18 cellular contexts compared by ENCODE assay signal in the genomic region with DNA sequence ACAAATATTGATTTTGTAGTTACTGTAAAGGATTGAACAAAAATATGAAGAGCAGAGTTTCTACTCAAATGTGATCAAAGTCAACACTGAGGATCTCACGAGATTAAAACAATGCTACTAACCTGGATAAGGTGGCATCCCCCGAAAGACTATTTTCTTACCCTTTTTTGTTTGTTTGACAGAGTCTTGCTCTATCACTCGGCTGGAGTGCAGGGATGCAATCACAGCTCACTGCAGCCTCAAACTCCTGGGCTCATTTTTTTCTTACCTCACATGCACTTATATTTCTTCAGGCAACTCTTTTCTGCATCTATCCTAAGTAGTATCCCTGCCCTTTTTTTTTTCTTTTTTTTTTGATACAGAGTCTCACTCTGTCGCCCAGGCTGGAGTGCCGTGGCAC.
DNase-seq lines count a peak whose midpoint lies in the region; ATAC-seq and TF ChIP-seq lines count a peak whose summit lies in the region.
"Had no signal": no experiment of that assay in that cellular context is flagged by ENCODE, and none has a peak within 500 bp of the region (broad histone marks: within the 10 kb centered on the region; RNA-seq: fewer than 3 reads in every experiment).

No MANE protein-coding gene starts in this region.

- TF ChIP-seq CTCF in Caco-2 (IDR thresholded peaks at IDR 0.05; ENCODE audit: insufficient read depth in 1 of 2, low read depth in 1 of 2, low read length in 1 of 2, severe bottlenecking in 1 of 2, unreplicated experiment in 1 of 2): no peak
- no peak for TF ChIP-seq CTCF in endodermal cell (conservative IDR thresholded peaks at IDR 0.05)
- TF ChIP-seq CTCF in progenitor cell of endocrine pancreas (IDR thresholded peaks at IDR 0.05; ENCODE audit: unreplicated experiment): no peak
- no peak for TF ChIP-seq CTCF in chondrocyte (IDR thresholded peaks at IDR 0.05)

- H3K27me3 Mint-ChIP-seq in Caco-2 (ENCODE audit: insufficient read depth, unreplicated experiment) (no peaks in the 10 kb centered on the region), endodermal cell (ENCODE audit: insufficient read depth) (no peaks in the 10 kb centered on the region), progenitor cell of endocrine pancreas (no peaks in the 10 kb centered on the region), chondrocyte (ENCODE audit: low read depth) (no peaks in the 10 kb centered on the region)

- peak overlapping the region; percentile 21 for H3K27ac Mint-ChIP-seq in Caco-2 (ENCODE audit: unreplicated experiment)
- peak overlapping the region; percentile 44 for H3K27ac Mint-ChIP-seq in endodermal cell
- peak overlapping the region; percentile 79 for H3K27ac Mint-ChIP-seq in progenitor cell of endocrine pancreas
- no peak overlapping the region for H3K27ac Mint-ChIP-seq in chondrocyte (ENCODE audit: unreplicated experiment)
- H3K27ac Mint-ChIP-seq: CD4-positive, CD25-positive, alpha-beta regulatory T cell; GM23338 had no signal

- H3K9me3 ChIP-seq in Caco-2 (no peaks in the 10 kb centered on the region), SJCRH30 (replicated peaks) (no peaks in the 10 kb centered on the region), endodermal cell (ENCODE audit: control insufficient read depth, low read length) (no peaks in the 10 kb centered on the region)
- H3K9me3 ChIP-seq: BE2C had no signal

- CTCF ChIA-PET in Caco-2 (lab: Charles Lee): interaction anchor here (0.6 to 0.8 kb wide), 2 partner anchors 9 to 113 kb away, joined by 3 read pairs; no protein-coding TSS in a partner anchor

- WGBS in endodermal cell (ENCODE audit: insufficient coverage in 1 of 2, insufficient read length in 1 of 2), 2 experiments: 80 to 87% methylated on average over 3 to 5 of the region's 5 CpGs

- POLR2A ChIA-PET in Caco-2 (lab: Charles Lee): no interaction called here

- H3K4me3 Mint-ChIP-seq in Caco-2 (ENCODE audit: unreplicated experiment) (peak overlapping the region; percentile 16), endodermal cell (no peak overlapping the region), progenitor cell of endocrine pancreas (ENCODE audit: low read depth) (no peak overlapping the region), chondrocyte (ENCODE audit: unreplicated experiment) (no peak overlapping the region)
- H3K4me3 Mint-ChIP-seq: CD4-positive, CD25-positive, alpha-beta regulatory T cell; CD8-positive, alpha-beta memory T cell; GM23338 had no signal

- no peak overlapping the region for H3K9ac ChIP-seq in endodermal cell (ENCODE audit: extremely low read depth, low read length, poor library complexity, severe bottlenecking)

- no TSS peak for BruUV-seq in Caco-2 (replicated peaks; lab: Mats Ljungman, UMichigan)

- intact Hi-C loops in Caco-2 (cut with micrococcal nuclease; ENCODE audit: unreplicated experiment): loop anchor here (1.0 kb wide), 1 partner anchor 9 kb away; no protein-coding TSS in a partner anchor

- peak overlapping the region; percentile 46 for H3K27ac ChIP-seq in SJCRH30
- H3K27ac ChIP-seq in endodermal cell (ENCODE audit: low read depth, low read length): no peak overlapping the region

- H3K36me3 Mint-ChIP-seq in Caco-2 (ENCODE audit: insufficient read depth, unreplicated experiment) (no peaks in the 10 kb centered on the region), endodermal cell (ENCODE audit: low read depth) (no peaks in the 10 kb centered on the region), progenitor cell of endocrine pancreas (ENCODE audit: insufficient read depth) (no peaks in the 10 kb centered on the region), chondrocyte (ENCODE audit: low read depth) (no peaks in the 10 kb centered on the region)
- H3K36me3 Mint-ChIP-seq: CD4-positive, CD25-positive, alpha-beta regulatory T cell had no signal

- H3K4me3 ChIP-seq in Caco-2 (ENCODE audit: low read depth, low read length): no peak overlapping the region
- no peak overlapping the region for H3K4me3 ChIP-seq in SJCRH30
- H3K4me3 ChIP-seq in endodermal cell (ENCODE audit: low read length): no peak overlapping the region
- H3K4me3 ChIP-seq: GM23338 had no signal

- ATAC-seq in GM19328 (IDR thresholded peaks at IDR 0.05; ENCODE audit: unreplicated experiment): no peak
- ATAC-seq: GM23338, HCT116, HepG2 had no signal

- H3K27me3 ChIP-seq in Caco-2 (replicated peaks; ENCODE audit: control insufficient read depth, insufficient read depth, low read length) (no peaks in the 10 kb centered on the region), SJCRH30 (no peaks in the 10 kb centered on the region), endodermal cell (ENCODE audit: control insufficient read depth, insufficient read depth, low read length, poor library complexity, severe bottlenecking) (no peaks in the 10 kb centered on the region)
- H3K27me3 ChIP-seq: BE2C had no signal

- H3K4me1 ChIP-seq in Caco-2 (peaks cover 34% of the 10 kb centered on the region), SJCRH30 (peaks cover 20% of the 10 kb centered on the region), endodermal cell (ENCODE audit: control insufficient read depth, insufficient read depth, low read length) (peaks cover 12% of the 10 kb centered on the region)
- H3K4me1 ChIP-seq: BE2C had no signal

- no peaks in the 10 kb centered on the region for H3K9me3 Mint-ChIP-seq in Caco-2 (ENCODE audit: unreplicated experiment)
- H3K9me3 Mint-ChIP-seq in endodermal cell: no peaks in the 10 kb centered on the region
- no peaks in the 10 kb centered on the region for H3K9me3 Mint-ChIP-seq in progenitor cell of endocrine pancreas (ENCODE audit: low read depth)
- H3K9me3 Mint-ChIP-seq in chondrocyte (ENCODE audit: low read depth): no peaks in the 10 kb centered on the region
- H3K9me3 Mint-ChIP-seq: CD4-positive, CD25-positive, alpha-beta regulatory T cell; CD8-positive, alpha-beta memory T cell; GM23338 had no signal

- peaks cover 10% of the 10 kb centered on the region for H3K4me1 Mint-ChIP-seq in Caco-2 (ENCODE audit: low read depth, unreplicated experiment)
- H3K4me1 Mint-ChIP-seq in endodermal cell: peaks cover 20% of the 10 kb centered on the region
- peaks cover 22% of the 10 kb centered on the region for H3K4me1 Mint-ChIP-seq in progenitor cell of endocrine pancreas (ENCODE audit: low read depth)
- peaks cover 16% of the 10 kb centered on the region for H3K4me1 Mint-ChIP-seq in chondrocyte (ENCODE audit: low read depth)
- H3K4me1 Mint-ChIP-seq: CD4-positive, CD25-positive, alpha-beta regulatory T cell; CD8-positive, alpha-beta memory T cell; GM23338 had no signal

- DNase-seq in Caco-2 (peak in 1 of 2 experiments; percentile 10), SJCRH30 (no peak), endodermal cell (no peak), progenitor cell of endocrine pancreas (ENCODE audit: low spot score, unreplicated experiment) (no peak), chondrocyte (ENCODE audit: low spot score) (no peak), NCI-H2107 (lab: John Stamatoyannopoulos, UW) (no peak)
- no peak for DNase-seq in activated naive CD4-positive, alpha-beta T cell treated with Interleukin-2 at 50 U/mL for 16 hours
- DNase-seq: ACHN; BE2C; C1 segment of cervical spinal cord; CD4-positive, CD25-positive, alpha-beta regulatory T cell; CD8-positive, alpha-beta memory T cell; COR-L47; H7 had no signal

- H3K36me3 ChIP-seq in Caco-2 (ENCODE audit: control insufficient read depth, insufficient read depth, low read length) (no peaks in the 10 kb centered on the region), SJCRH30 (no peaks in the 10 kb centered on the region), endodermal cell (ENCODE audit: control insufficient read depth, insufficient read depth, low read length) (no peaks in the 10 kb centered on the region)
- H3K36me3 ChIP-seq: BE2C had no signal
